ENCODE assay signal across 16 cellular contexts in the genomic region with DNA sequence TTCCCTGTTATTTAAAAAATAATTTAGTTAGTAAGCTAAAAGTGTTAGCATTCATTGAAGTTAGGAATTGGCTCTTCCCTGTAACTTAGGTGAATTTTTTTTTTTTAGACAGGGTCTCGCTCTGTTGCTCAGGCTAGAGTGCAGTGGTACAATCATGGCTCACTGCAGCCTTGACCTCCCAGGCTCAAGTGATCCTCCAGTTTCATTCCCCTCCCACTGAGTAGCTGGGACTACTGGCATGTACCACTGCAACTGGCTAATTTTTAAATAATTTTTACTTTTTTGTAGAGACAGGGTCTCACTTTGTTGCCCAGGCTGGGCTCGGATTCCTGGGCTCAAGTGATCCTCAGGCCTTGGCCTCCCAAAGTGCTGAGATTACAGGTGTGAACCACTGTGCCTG.
A peak's percentile ranks its signal among the peaks of the same experiment; 100 is the strongest.
DNase-seq lines count a peak whose midpoint lies in the region; ATAC-seq, FAIRE-seq and TF ChIP-seq lines count a peak whose summit lies in the region.
"Had no signal": no experiment of that assay in that cellular context is flagged by ENCODE, and none has a peak within 500 bp of the region (broad histone marks: within the 10 kb centered on the region; RNA-seq: fewer than 3 reads in every experiment).

No MANE protein-coding gene starts in this region.

- intact Hi-C loops in heart right ventricle (cut with DNase I) (loop anchor here in 2 of 10 donors (5.0 to 10.0 kb wide), 3 partner anchors 40 to 112 kb away; no protein-coding TSS in a partner anchor), cardiac septum (cut with DNase I) (no loop called here), thyroid gland (cut with DNase I) (no loop called here)

- no peak for TF ChIP-seq CTCF in heart right ventricle (IDR thresholded peaks at IDR 0.05)
- no peak for TF ChIP-seq CTCF in RWPE2 (IDR thresholded peaks at IDR 0.05; ENCODE audit: poor library complexity, severe bottlenecking)
- no peak for TF ChIP-seq CTCF in thyroid gland (IDR thresholded peaks at IDR 0.05)

- H3K9me3 ChIP-seq in heart right ventricle (peaks cover 0 to 3% (median 0%) of the 10 kb centered on the region in 11 donors), RWPE2 (ENCODE audit: severe bottlenecking) (no peaks in the 10 kb centered on the region), thyroid gland (no peaks in the 10 kb centered on the region), small intestine (ENCODE audit: control insufficient read depth, low read depth) (no peaks in the 10 kb centered on the region)

- H3K27me3 ChIP-seq in heart right ventricle (no peaks in the 10 kb centered on the region), RWPE2 (ENCODE audit: insufficient read depth, poor library complexity, severe bottlenecking) (no peaks in the 10 kb centered on the region), thyroid gland (no peaks in the 10 kb centered on the region), small intestine (ENCODE audit: control insufficient read depth in 2 of 2, insufficient read depth in 2 of 2, low read length in 2 of 2) (no peaks in the 10 kb centered on the region)
- H3K27me3 ChIP-seq: BLaER1 treated with 17β-estradiol and CSF1 and Interleukin-3, amounts not matched to agents 10 nM and 100 nM had no signal

- ATAC-seq in heart right ventricle = no peak
- ATAC-seq in RWPE2 (ENCODE audit: low read depth) = no peak
- ATAC-seq: CD8-positive, alpha-beta T cell; HCT116 had no signal

- DNase-seq in heart right ventricle (no peak), cardiac septum (ENCODE audit: low spot score) (no peak), RWPE2 (ENCODE audit: low spot score) (no peak), left kidney (ENCODE audit: low read depth, low spot score) (peak; percentile 45), thyroid gland (peak; percentile 62), occipital lobe (lab: John Stamatoyannopoulos, UW) (no peak), small intestine (no peak)
- DNase-seq: Calu3; CD8-positive, alpha-beta T cell; DMS79 treated with DMSO at 0.1 percent for 48 hours; GF-D8; GOT3; H7 had no signal

- 95 to 98% methylated on average over 2 of the region's 2 CpGs for WGBS in heart right ventricle, 2 donors
- WGBS in thyroid gland, 2 donors = 55 to 73% methylated on average over 2 of the region's 2 CpGs
- 85 to 94% (median 93%) methylated on average over 2 of the region's 2 CpGs for WGBS in small intestine, 3 donors

- no peak for TF ChIP-seq POLR2A in thyroid gland (IDR thresholded peaks at IDR 0.05)

- H3K36me3 ChIP-seq in heart right ventricle = no peaks in the 10 kb centered on the region
- H3K36me3 ChIP-seq in RWPE2 (ENCODE audit: low read depth) = no peaks in the 10 kb centered on the region
- no peaks in the 10 kb centered on the region for H3K36me3 ChIP-seq in thyroid gland
- H3K36me3 ChIP-seq in small intestine (ENCODE audit: control insufficient read depth in 2 of 2, insufficient read depth in 2 of 2, low read length in 2 of 2) = no peaks in the 10 kb centered on the region

- peaks cover 3 to 83% (median 59%) of the 10 kb centered on the region in 9 donors for H3K4me1 ChIP-seq in heart right ventricle
- peaks cover 65% of the 10 kb centered on the region for H3K4me1 ChIP-seq in RWPE2 (ENCODE audit: insufficient read depth, poor library complexity, severe bottlenecking)
- peaks cover 13 to 37% of the 10 kb centered on the region in 2 donors for H3K4me1 ChIP-seq in thyroid gland
- peaks cover 2 to 13% of the 10 kb centered on the region in 2 donors for H3K4me1 ChIP-seq in small intestine (ENCODE audit: control insufficient read depth in 2 of 2, insufficient read depth in 1 of 2, low read depth in 1 of 2, low read length in 1 of 2)

- peak overlapping the region in 7 of 10 donors; percentile 34 to 82 (median 66) for H3K27ac ChIP-seq in heart right ventricle
- peak overlapping the region; percentile 51 for H3K27ac ChIP-seq in RWPE2 (ENCODE audit: poor library complexity, severe bottlenecking)
- no peak overlapping the region for H3K27ac ChIP-seq in thyroid gland
- H3K27ac ChIP-seq in small intestine (ENCODE audit: low read depth in 1 of 2, low read length in 1 of 2) = no peak overlapping the region
- H3K27ac ChIP-seq: BLaER1 treated with 17β-estradiol and CSF1 and Interleukin-3, amounts not matched to agents 10 nM and 100 nM had no signal

- H3K4me3 ChIP-seq in heart right ventricle (no peak overlapping the region), RWPE2 (ENCODE audit: severe bottlenecking) (no peak overlapping the region), thyroid gland (replicated peaks in 1 of 3) (no peak overlapping the region), small intestine (ENCODE audit: low read depth in 1 of 2, low read length in 2 of 2) (no peak overlapping the region)
- H3K4me3 ChIP-seq: BLaER1 treated with 17β-estradiol and CSF1 and Interleukin-3, amounts not matched to agents 10 nM and 100 nM had no signal

- FAIRE-seq in small intestine (lab: Jason Lieb, UNC) = no peak
- FAIRE-seq: HTR-8/SVneo had no signal

Comparison
In these comparisons a context has a peak if more than half of its experiments do, and no peak if none do; other contexts are left out.
1. DNase-seq: peak in left kidney (single experiment) and thyroid gland (2 of 2); none in heart right ventricle (0 of 2), cardiac septum (single experiment), RWPE2 (single experiment), occipital lobe (single experiment) and small intestine (single experiment).
2. H3K27ac ChIP-seq: peak in heart right ventricle (7 of 10) and RWPE2 (single experiment); none in thyroid gland (0 of 3) and small intestine (0 of 2).